Comparison of ENCODE assay signal across 1 cellular context in the genomic region with DNA sequence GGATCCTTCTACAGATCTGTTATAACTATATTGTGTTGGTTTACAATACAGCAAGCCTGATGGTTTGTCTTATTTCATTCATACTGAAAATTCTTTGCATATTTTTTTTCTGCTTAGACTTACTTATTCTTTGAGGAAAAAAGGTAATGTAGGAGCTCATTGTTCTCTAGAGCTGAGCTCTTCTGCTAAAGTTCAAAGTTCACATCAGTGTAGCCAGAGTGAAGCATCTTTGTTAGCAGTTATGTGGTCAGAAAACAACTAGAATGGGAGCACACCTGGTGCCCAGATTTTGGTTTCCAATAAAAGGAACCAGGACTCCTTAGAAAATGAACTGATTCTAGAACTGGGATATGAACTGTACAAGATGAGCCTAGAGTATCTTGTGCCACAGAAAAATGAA.
TF ChIP-seq lines count a peak whose summit lies in the region.

No MANE protein-coding gene starts in this region.

TF ChIP-seq in HepG2, 621 proteins besides CTCF, POLR2A, EP300 and RAD21 (continued from another document and continues in another):
- TF ChIP-seq, protein P1, sequence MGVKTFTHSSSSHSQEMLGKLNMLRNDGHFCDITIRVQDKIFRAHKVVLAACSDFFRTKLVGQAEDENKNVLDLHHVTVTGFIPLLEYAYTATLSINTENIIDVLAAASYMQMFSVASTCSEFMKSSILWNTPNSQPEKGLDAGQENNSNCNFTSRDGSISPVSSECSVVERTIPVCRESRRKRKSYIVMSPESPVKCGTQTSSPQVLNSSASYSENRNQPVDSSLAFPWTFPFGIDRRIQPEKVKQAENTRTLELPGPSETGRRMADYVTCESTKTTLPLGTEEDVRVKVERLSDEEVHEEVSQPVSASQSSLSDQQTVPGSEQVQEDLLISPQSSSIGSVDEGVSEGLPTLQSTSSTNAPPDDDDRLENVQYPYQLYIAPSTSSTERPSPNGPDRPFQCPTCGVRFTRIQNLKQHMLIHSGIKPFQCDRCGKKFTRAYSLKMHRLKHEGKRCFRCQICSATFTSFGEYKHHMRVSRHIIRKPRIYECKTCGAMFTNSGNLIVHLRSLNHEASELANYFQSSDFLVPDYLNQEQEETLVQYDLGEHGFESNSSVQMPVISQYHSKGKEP (CRISPR knock-in tag; IDR thresholded peaks at IDR 0.05) = no peak
- TF ChIP-seq, protein P2, sequence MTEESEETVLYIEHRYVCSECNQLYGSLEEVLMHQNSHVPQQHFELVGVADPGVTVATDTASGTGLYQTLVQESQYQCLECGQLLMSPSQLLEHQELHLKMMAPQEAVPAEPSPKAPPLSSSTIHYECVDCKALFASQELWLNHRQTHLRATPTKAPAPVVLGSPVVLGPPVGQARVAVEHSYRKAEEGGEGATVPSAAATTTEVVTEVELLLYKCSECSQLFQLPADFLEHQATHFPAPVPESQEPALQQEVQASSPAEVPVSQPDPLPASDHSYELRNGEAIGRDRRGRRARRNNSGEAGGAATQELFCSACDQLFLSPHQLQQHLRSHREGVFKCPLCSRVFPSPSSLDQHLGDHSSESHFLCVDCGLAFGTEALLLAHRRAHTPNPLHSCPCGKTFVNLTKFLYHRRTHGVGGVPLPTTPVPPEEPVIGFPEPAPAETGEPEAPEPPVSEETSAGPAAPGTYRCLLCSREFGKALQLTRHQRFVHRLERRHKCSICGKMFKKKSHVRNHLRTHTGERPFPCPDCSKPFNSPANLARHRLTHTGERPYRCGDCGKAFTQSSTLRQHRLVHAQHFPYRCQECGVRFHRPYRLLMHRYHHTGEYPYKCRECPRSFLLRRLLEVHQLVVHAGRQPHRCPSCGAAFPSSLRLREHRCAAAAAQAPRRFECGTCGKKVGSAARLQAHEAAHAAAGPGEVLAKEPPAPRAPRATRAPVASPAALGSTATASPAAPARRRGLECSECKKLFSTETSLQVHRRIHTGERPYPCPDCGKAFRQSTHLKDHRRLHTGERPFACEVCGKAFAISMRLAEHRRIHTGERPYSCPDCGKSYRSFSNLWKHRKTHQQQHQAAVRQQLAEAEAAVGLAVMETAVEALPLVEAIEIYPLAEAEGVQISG (CRISPR knock-in tag; IDR thresholded peaks at IDR 0.05) = no peak
- TF ChIP-seq ZSCAN25 (CRISPR knock-in tag; IDR thresholded peaks at IDR 0.05) (no peak), SUZ12 (IDR thresholded peaks at IDR 0.05; ENCODE audit: low read depth, low read length) (no peak), ZFP36 (IDR thresholded peaks at IDR 0.05; ENCODE audit: borderline replicate concordance, low read depth, low read length, partially characterized antibody) (no peak), FOXP1 (IDR thresholded peaks at IDR 0.05) (no peak), FOXP1 (CRISPR knock-in tag; IDR thresholded peaks at IDR 0.05) (no peak), CBX1 (IDR thresholded peaks at IDR 0.05; ENCODE audit: low read depth) (no peak), ZNF383 (CRISPR knock-in tag; IDR thresholded peaks at IDR 0.05; ENCODE audit: borderline replicate concordance) (no peak), PPARG (CRISPR knock-in tag; conservative IDR thresholded peaks at IDR 0.05) (0 out of 2 replicates have a peak, but pooled peaks have one; percentile 15), BCL6 (CRISPR knock-in tag; IDR thresholded peaks at IDR 0.05) (no peak), MXI1 (IDR thresholded peaks at IDR 0.05; ENCODE audit: borderline replicate concordance, low read depth, low read length) (no peak), HIVEP1 (CRISPR knock-in tag; IDR thresholded peaks at IDR 0.05) (no peak), SNRNP70 (IDR thresholded peaks at IDR 0.05; ENCODE audit: low read depth, low read length) (no peak), ZNF629 (CRISPR knock-in tag; conservative IDR thresholded peaks at IDR 0.05) (no peak), SOX6 (IDR thresholded peaks at IDR 0.05) (no peak), SOX6 (CRISPR knock-in tag; IDR thresholded peaks at IDR 0.05) (peak; percentile 56; the same call in 1 of the 2 replicates), MAFK (conservative IDR thresholded peaks at IDR 0.05 in 1 of 2, IDR thresholded peaks at IDR 0.05 in 1 of 2; ENCODE audit: low read length in 2 of 2) (no peak)
- TF ChIP-seq, protein P3, sequence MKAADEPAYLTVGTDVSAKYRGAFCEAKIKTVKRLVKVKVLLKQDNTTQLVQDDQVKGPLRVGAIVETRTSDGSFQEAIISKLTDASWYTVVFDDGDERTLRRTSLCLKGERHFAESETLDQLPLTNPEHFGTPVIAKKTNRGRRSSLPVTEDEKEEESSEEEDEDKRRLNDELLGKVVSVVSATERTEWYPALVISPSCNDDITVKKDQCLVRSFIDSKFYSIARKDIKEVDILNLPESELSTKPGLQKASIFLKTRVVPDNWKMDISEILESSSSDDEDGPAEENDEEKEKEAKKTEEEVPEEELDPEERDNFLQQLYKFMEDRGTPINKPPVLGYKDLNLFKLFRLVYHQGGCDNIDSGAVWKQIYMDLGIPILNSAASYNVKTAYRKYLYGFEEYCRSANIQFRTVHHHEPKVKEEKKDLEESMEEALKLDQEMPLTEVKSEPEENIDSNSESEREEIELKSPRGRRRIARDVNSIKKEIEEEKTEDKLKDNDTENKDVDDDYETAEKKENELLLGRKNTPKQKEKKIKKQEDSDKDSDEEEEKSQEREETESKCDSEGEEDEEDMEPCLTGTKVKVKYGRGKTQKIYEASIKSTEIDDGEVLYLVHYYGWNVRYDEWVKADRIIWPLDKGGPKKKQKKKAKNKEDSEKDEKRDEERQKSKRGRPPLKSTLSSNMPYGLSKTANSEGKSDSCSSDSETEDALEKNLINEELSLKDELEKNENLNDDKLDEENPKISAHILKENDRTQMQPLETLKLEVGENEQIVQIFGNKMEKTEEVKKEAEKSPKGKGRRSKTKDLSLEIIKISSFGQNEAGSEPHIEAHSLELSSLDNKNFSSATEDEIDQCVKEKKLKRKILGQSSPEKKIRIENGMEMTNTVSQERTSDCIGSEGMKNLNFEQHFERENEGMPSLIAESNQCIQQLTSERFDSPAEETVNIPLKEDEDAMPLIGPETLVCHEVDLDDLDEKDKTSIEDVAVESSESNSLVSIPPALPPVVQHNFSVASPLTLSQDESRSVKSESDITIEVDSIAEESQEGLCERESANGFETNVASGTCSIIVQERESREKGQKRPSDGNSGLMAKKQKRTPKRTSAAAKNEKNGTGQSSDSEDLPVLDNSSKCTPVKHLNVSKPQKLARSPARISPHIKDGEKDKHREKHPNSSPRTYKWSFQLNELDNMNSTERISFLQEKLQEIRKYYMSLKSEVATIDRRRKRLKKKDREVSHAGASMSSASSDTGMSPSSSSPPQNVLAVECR (CRISPR knock-in tag; IDR thresholded peaks at IDR 0.05; ENCODE audit: borderline replicate concordance) = no peak
- TF ChIP-seq, protein P4, sequence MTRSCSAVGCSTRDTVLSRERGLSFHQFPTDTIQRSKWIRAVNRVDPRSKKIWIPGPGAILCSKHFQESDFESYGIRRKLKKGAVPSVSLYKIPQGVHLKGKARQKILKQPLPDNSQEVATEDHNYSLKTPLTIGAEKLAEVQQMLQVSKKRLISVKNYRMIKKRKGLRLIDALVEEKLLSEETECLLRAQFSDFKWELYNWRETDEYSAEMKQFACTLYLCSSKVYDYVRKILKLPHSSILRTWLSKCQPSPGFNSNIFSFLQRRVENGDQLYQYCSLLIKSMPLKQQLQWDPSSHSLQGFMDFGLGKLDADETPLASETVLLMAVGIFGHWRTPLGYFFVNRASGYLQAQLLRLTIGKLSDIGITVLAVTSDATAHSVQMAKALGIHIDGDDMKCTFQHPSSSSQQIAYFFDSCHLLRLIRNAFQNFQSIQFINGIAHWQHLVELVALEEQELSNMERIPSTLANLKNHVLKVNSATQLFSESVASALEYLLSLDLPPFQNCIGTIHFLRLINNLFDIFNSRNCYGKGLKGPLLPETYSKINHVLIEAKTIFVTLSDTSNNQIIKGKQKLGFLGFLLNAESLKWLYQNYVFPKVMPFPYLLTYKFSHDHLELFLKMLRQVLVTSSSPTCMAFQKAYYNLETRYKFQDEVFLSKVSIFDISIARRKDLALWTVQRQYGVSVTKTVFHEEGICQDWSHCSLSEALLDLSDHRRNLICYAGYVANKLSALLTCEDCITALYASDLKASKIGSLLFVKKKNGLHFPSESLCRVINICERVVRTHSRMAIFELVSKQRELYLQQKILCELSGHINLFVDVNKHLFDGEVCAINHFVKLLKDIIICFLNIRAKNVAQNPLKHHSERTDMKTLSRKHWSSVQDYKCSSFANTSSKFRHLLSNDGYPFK (CRISPR knock-in tag; IDR thresholded peaks at IDR 0.05; ENCODE audit: borderline replicate concordance) = no peak
- TF ChIP-seq, protein P5, sequence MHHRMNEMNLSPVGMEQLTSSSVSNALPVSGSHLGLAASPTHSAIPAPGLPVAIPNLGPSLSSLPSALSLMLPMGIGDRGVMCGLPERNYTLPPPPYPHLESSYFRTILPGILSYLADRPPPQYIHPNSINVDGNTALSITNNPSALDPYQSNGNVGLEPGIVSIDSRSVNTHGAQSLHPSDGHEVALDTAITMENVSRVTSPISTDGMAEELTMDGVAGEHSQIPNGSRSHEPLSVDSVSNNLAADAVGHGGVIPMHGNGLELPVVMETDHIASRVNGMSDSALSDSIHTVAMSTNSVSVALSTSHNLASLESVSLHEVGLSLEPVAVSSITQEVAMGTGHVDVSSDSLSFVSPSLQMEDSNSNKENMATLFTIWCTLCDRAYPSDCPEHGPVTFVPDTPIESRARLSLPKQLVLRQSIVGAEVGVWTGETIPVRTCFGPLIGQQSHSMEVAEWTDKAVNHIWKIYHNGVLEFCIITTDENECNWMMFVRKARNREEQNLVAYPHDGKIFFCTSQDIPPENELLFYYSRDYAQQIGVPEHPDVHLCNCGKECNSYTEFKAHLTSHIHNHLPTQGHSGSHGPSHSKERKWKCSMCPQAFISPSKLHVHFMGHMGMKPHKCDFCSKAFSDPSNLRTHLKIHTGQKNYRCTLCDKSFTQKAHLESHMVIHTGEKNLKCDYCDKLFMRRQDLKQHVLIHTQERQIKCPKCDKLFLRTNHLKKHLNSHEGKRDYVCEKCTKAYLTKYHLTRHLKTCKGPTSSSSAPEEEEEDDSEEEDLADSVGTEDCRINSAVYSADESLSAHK (CRISPR knock-in tag; IDR thresholded peaks at IDR 0.05; ENCODE audit: borderline replicate concordance) = no peak
- TF ChIP-seq, protein P6, sequence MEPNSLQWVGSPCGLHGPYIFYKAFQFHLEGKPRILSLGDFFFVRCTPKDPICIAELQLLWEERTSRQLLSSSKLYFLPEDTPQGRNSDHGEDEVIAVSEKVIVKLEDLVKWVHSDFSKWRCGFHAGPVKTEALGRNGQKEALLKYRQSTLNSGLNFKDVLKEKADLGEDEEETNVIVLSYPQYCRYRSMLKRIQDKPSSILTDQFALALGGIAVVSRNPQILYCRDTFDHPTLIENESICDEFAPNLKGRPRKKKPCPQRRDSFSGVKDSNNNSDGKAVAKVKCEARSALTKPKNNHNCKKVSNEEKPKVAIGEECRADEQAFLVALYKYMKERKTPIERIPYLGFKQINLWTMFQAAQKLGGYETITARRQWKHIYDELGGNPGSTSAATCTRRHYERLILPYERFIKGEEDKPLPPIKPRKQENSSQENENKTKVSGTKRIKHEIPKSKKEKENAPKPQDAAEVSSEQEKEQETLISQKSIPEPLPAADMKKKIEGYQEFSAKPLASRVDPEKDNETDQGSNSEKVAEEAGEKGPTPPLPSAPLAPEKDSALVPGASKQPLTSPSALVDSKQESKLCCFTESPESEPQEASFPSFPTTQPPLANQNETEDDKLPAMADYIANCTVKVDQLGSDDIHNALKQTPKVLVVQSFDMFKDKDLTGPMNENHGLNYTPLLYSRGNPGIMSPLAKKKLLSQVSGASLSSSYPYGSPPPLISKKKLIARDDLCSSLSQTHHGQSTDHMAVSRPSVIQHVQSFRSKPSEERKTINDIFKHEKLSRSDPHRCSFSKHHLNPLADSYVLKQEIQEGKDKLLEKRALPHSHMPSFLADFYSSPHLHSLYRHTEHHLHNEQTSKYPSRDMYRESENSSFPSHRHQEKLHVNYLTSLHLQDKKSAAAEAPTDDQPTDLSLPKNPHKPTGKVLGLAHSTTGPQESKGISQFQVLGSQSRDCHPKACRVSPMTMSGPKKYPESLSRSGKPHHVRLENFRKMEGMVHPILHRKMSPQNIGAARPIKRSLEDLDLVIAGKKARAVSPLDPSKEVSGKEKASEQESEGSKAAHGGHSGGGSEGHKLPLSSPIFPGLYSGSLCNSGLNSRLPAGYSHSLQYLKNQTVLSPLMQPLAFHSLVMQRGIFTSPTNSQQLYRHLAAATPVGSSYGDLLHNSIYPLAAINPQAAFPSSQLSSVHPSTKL (CRISPR knock-in tag; IDR thresholded peaks at IDR 0.05) = peak; percentile 49
- TF ChIP-seq, protein P7, sequence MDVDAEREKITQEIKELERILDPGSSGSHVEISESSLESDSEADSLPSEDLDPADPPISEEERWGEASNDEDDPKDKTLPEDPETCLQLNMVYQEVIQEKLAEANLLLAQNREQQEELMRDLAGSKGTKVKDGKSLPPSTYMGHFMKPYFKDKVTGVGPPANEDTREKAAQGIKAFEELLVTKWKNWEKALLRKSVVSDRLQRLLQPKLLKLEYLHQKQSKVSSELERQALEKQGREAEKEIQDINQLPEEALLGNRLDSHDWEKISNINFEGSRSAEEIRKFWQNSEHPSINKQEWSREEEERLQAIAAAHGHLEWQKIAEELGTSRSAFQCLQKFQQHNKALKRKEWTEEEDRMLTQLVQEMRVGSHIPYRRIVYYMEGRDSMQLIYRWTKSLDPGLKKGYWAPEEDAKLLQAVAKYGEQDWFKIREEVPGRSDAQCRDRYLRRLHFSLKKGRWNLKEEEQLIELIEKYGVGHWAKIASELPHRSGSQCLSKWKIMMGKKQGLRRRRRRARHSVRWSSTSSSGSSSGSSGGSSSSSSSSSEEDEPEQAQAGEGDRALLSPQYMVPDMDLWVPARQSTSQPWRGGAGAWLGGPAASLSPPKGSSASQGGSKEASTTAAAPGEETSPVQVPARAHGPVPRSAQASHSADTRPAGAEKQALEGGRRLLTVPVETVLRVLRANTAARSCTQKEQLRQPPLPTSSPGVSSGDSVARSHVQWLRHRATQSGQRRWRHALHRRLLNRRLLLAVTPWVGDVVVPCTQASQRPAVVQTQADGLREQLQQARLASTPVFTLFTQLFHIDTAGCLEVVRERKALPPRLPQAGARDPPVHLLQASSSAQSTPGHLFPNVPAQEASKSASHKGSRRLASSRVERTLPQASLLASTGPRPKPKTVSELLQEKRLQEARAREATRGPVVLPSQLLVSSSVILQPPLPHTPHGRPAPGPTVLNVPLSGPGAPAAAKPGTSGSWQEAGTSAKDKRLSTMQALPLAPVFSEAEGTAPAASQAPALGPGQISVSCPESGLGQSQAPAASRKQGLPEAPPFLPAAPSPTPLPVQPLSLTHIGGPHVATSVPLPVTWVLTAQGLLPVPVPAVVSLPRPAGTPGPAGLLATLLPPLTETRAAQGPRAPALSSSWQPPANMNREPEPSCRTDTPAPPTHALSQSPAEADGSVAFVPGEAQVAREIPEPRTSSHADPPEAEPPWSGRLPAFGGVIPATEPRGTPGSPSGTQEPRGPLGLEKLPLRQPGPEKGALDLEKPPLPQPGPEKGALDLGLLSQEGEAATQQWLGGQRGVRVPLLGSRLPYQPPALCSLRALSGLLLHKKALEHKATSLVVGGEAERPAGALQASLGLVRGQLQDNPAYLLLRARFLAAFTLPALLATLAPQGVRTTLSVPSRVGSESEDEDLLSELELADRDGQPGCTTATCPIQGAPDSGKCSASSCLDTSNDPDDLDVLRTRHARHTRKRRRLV (CRISPR knock-in tag; IDR thresholded peaks at IDR 0.05) = no peak
- TF ChIP-seq, protein P8, sequence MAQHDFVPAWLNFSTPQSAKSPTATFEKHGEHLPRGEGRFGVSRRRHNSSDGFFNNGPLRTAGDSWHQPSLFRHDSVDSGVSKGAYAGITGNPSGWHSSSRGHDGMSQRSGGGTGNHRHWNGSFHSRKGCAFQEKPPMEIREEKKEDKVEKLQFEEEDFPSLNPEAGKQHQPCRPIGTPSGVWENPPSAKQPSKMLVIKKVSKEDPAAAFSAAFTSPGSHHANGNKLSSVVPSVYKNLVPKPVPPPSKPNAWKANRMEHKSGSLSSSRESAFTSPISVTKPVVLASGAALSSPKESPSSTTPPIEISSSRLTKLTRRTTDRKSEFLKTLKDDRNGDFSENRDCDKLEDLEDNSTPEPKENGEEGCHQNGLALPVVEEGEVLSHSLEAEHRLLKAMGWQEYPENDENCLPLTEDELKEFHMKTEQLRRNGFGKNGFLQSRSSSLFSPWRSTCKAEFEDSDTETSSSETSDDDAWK (CRISPR knock-in tag; IDR thresholded peaks at IDR 0.05) = no peak
